ENCODE assay signal across 2 cellular contexts in the genomic region with DNA sequence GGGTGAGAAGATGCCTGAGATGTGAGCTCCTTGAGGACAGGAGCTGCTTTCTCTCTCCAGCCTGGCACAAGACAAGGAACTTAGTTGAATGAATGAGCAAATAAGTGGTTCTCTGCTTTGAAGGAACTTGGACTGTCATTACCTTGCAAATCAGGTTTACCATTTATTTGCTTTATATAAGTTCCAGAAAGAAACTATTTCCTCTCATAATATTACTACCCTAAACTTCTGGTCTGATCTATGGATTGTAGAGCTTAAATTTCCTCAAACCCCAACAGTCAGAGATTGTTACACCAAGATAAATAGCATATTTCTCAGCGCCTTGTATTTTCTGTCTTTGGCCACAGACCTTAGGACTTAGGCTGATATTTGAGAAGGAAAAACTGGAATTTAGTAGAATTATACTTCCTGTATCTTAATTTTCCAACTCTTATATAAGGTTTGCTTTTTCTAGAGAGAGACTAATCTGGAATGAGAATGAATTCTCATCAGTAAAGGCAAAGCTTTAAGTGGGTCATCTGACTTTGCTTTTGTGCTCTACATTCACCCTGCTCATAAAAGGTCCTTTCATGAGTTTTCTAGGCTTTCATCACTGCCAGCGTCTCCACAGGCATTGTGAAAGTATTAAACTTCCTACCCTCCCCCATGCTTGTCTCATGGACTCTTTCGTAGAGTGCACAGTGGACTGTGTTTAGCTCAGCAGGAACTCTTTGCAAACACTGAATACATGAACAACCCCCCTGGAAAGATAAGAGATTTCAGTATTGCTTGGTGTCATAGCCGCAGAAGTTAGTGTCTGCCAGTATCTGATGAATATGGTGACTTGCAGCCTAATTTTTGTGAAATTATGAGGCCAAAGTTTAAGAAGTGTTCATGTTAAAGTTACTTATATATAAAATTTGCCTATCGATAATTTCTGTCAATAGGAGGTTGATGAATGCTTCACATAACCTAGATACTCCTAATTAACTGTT.
A peak's percentile ranks its signal among the peaks of the same experiment; 100 is the strongest.
TF ChIP-seq lines count a peak whose summit lies in the region.

No MANE protein-coding gene starts in this region.

TF ChIP-seq in K562, 482 proteins besides CTCF, POLR2A, EP300 and RAD21 (continued from another document and continues in another):
- TF ChIP-seq SNIP1 (IDR thresholded peaks at IDR 0.05; ENCODE audit: low read depth) (no peak), MTA2 (IDR thresholded peaks at IDR 0.05; ENCODE audit: low read depth) (no peak), FOXK1 (CRISPR knock-in tag; IDR thresholded peaks at IDR 0.05; ENCODE audit: borderline replicate concordance) (no peak), TEAD1 (CRISPR knock-in tag; IDR thresholded peaks at IDR 0.05) (no peak), ZNF274 (IDR thresholded peaks at IDR 0.05; ENCODE audit: borderline replicate concordance, low read depth, low read length) (no peak), U2AF1 (optimal IDR thresholded peaks at IDR 0.05; ENCODE audit: low read depth, low read length) (no peak), FOXJ2 (tag; IDR thresholded peaks at IDR 0.05) (0 out of 2 replicates have a peak, but pooled peaks have one; percentile 25), ZNF174 (CRISPR knock-in tag; IDR thresholded peaks at IDR 0.05) (no peak), RBM22 (IDR thresholded peaks at IDR 0.05; ENCODE audit: low read depth, low read length, poor library complexity, severe bottlenecking) (no peak), ZNF668 (CRISPR knock-in tag; IDR thresholded peaks at IDR 0.05) (no peak), ZNF124 (CRISPR knock-in tag; IDR thresholded peaks at IDR 0.05) (no peak), RAD51 (IDR thresholded peaks at IDR 0.05; ENCODE audit: borderline replicate concordance, low read depth) (no peak), CTCFL (IDR thresholded peaks at IDR 0.05; ENCODE audit: borderline replicate concordance, insufficient read depth, low read depth, low read length, poor library complexity, severe bottlenecking) (no peak), PHF20 (IDR thresholded peaks at IDR 0.05; ENCODE audit: partially characterized antibody) (no peak), CCNT2 (IDR thresholded peaks at IDR 0.05; ENCODE audit: borderline replicate concordance, extremely low read depth, insufficient read length, low read depth, low read length) (no peak), YY1 (IDR thresholded peaks at IDR 0.05; ENCODE audit: borderline replicate concordance in 1 of 3, control insufficient read depth in 1 of 3, extremely low read depth in 1 of 3, insufficient read depth in 3 of 3, insufficient read length in 1 of 3, insufficient replicate concordance in 2 of 3, low read depth in 1 of 3, low read length in 2 of 3) (peak in 1 of 3 experiments; percentile 8), PHTF2 (CRISPR knock-in tag; IDR thresholded peaks at IDR 0.05) (no peak), MAX (CRISPR knock-in tag; IDR thresholded peaks at IDR 0.05) (no peak), ILF3 (IDR thresholded peaks at IDR 0.05; ENCODE audit: borderline replicate concordance) (no peak), GABPA (tag; conservative IDR thresholded peaks at IDR 0.05; ENCODE audit: low read depth) (0 out of 2 replicates have a peak, but pooled peaks have one; percentile 39), PCBP1 (IDR thresholded peaks at IDR 0.05; ENCODE audit: low read depth, low read length, poor library complexity, severe bottlenecking) (no peak)
- TF ChIP-seq, protein P1, sequence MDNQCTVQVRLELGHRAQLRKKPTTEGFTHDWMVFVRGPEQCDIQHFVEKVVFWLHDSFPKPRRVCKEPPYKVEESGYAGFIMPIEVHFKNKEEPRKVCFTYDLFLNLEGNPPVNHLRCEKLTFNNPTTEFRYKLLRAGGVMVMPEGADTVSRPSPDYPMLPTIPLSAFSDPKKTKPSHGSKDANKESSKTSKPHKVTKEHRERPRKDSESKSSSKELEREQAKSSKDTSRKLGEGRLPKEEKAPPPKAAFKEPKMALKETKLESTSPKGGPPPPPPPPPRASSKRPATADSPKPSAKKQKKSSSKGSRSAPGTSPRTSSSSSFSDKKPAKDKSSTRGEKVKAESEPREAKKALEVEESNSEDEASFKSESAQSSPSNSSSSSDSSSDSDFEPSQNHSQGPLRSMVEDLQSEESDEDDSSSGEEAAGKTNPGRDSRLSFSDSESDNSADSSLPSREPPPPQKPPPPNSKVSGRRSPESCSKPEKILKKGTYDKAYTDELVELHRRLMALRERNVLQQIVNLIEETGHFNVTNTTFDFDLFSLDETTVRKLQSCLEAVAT (IDR thresholded peaks at IDR 0.05), result peak in 1 of 2 experiments; percentile 23; a peak in 1 of 4 replicates

TF ChIP-seq in HepG2, 621 proteins besides CTCF, POLR2A, EP300 and RAD21 (continued from another document and continues in another):
- TF ChIP-seq, protein P2, sequence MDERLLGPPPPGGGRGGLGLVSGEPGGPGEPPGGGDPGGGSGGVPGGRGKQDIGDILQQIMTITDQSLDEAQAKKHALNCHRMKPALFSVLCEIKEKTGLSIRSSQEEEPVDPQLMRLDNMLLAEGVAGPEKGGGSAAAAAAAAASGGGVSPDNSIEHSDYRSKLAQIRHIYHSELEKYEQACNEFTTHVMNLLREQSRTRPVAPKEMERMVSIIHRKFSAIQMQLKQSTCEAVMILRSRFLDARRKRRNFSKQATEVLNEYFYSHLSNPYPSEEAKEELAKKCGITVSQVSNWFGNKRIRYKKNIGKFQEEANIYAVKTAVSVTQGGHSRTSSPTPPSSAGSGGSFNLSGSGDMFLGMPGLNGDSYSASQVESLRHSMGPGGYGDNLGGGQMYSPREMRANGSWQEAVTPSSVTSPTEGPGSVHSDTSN (CRISPR knock-in tag; IDR thresholded peaks at IDR 0.05), result no peak
- TF ChIP-seq HMGXB4 (CRISPR knock-in tag; IDR thresholded peaks at IDR 0.05; ENCODE audit: borderline replicate concordance in 1 of 2, low read depth in 1 of 2) (peak in 1 of 2 experiments; percentile 89; a peak in 2 of 4 replicates), NKX3-1 (CRISPR knock-in tag; IDR thresholded peaks at IDR 0.05) (no peak), ZNF75D (CRISPR knock-in tag; IDR thresholded peaks at IDR 0.05; ENCODE audit: borderline replicate concordance) (no peak), TP53 (CRISPR knock-in tag; conservative IDR thresholded peaks at IDR 0.05) (no peak), CBX5 (CRISPR knock-in tag; IDR thresholded peaks at IDR 0.05; ENCODE audit: borderline replicate concordance) (peak; percentile 97), IKZF5 (CRISPR knock-in tag; IDR thresholded peaks at IDR 0.05) (peak; percentile 96), ZNF7 (CRISPR knock-in tag; IDR thresholded peaks at IDR 0.05) (peak; percentile 54; the same call in 1 of the 2 replicates), ZNF30 (CRISPR knock-in tag; IDR thresholded peaks at IDR 0.05) (no peak), NR0B2 (CRISPR knock-in tag; IDR thresholded peaks at IDR 0.05) (no peak), ZNF24 (IDR thresholded peaks at IDR 0.05) (peak; percentile 76; the same call in 1 of the 2 replicates), PRDM4 (CRISPR knock-in tag; IDR thresholded peaks at IDR 0.05; ENCODE audit: borderline replicate concordance) (no peak), MAZ (IDR thresholded peaks at IDR 0.05; ENCODE audit: borderline replicate concordance, low read depth, low read length) (no peak), MAZ (CRISPR knock-in tag; IDR thresholded peaks at IDR 0.05; ENCODE audit: low read depth) (peak; percentile 35; the same call in 1 of the 2 replicates), HNF1A (IDR thresholded peaks at IDR 0.05; ENCODE audit: low read depth) (peak; percentile 63; the same call in 1 of the 2 replicates), HNF1A (CRISPR knock-in tag; IDR thresholded peaks at IDR 0.05; ENCODE audit: borderline replicate concordance) (peak; percentile 72; the same call in 1 of the 2 replicates), RXRA (CRISPR knock-in tag; IDR thresholded peaks at IDR 0.05) (peak; percentile 70; the same call in 1 of the 2 replicates), MIER2 (CRISPR knock-in tag; IDR thresholded peaks at IDR 0.05) (peak; percentile 88), ZNF543 (CRISPR knock-in tag; IDR thresholded peaks at IDR 0.05) (peak; percentile 82; the same call in 1 of the 2 replicates), FIP1L1 (IDR thresholded peaks at IDR 0.05; ENCODE audit: borderline replicate concordance, insufficient read depth, low read depth, low read length) (no peak), SP2 (CRISPR knock-in tag; IDR thresholded peaks at IDR 0.05) (no peak), MXI1 (IDR thresholded peaks at IDR 0.05; ENCODE audit: borderline replicate concordance, low read depth, low read length) (peak; percentile 66; the same call in 1 of the 3 replicates), ZNF792 (CRISPR knock-in tag; IDR thresholded peaks at IDR 0.05) (peak; percentile 96)
- TF ChIP-seq, protein P3, sequence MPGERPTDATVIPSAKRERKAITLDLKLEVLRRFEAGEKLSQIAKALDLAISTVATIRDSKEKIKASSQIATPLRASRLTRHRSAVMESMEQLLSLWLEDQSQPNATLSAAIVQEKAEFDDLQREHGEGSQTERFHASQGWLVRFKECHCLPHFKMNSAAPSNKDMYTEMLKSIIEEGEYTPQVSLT (CRISPR knock-in tag; IDR thresholded peaks at IDR 0.05; ENCODE audit: borderline replicate concordance, low read depth), result no peak; the same call in 1 of the 2 replicates
- TF ChIP-seq, protein P4, sequence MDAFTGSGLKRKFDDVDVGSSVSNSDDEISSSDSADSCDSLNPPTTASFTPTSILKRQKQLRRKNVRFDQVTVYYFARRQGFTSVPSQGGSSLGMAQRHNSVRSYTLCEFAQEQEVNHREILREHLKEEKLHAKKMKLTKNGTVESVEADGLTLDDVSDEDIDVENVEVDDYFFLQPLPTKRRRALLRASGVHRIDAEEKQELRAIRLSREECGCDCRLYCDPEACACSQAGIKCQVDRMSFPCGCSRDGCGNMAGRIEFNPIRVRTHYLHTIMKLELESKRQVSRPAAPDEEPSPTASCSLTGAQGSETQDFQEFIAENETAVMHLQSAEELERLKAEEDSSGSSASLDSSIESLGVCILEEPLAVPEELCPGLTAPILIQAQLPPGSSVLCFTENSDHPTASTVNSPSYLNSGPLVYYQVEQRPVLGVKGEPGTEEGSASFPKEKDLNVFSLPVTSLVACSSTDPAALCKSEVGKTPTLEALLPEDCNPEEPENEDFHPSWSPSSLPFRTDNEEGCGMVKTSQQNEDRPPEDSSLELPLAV (CRISPR knock-in tag; conservative IDR thresholded peaks at IDR 0.05; ENCODE audit: low read depth), result no peak
